In the genomic region with DNA sequence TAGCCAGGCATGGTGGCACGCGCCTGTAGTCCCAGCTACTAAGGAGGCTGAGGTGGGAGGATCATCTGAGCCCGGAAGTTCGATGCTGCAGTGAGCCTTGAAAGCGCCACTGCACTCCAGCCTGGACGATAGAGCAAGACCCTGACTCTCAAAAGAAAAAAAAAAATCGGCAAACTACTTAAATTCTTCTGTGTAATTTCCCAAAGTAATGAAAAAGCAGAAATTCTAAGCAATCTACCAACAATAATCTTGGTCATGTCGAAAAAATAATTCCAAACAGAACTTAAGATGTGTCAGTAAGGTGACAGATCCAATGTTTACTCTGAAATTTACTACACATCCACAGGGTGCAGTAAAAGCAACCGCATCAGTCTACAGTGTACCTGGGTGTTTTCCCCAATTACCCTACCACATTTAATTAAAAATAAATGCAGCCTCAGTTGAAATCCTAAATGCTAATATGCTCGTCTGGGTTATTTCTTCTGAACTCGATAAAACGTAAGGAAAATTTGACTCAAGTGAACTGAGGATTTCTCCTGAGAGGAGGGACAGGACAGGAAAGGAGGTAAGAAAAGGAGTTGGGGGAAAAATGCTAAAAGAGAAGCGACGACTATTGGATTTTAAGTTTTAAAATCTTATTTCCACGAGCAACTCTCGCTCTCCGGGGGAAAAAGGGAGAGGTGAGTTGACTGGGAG, we compare ENCODE assay signal across 8 cellular contexts. TPM values are rescaled to one million over a fixed set of nuclear protein-coding genes. Genes with fewer than 3 reads are reported as not detected.
DNase-seq lines count a peak whose midpoint lies in the region; ATAC-seq and TF ChIP-seq lines count a peak whose summit lies in the region.

No MANE protein-coding gene starts in this region.

- H3K9me3 ChIP-seq in Peyer's patch = no peaks in the 10 kb centered on the region

- H3K36me3 ChIP-seq in Peyer's patch = no peaks in the 10 kb centered on the region

- peaks cover 0 to 21% (median 1%) of the 10 kb centered on the region in 4 donors for H3K4me1 ChIP-seq in Peyer's patch

- no peak for TF ChIP-seq CTCF in Peyer's patch (IDR thresholded peaks at IDR 0.05)

- ATAC-seq in GM19455 (IDR thresholded peaks at IDR 0.05; ENCODE audit: unreplicated experiment) = peak; percentile 21
- no peak for ATAC-seq in HG03469 (IDR thresholded peaks at IDR 0.05; ENCODE audit: unreplicated experiment)

- no peak for TF ChIP-seq POLR2A in Peyer's patch (IDR thresholded peaks at IDR 0.05)

- H3K4me3 ChIP-seq in Peyer's patch = peak overlapping the region; percentile 63 to 94 (median 81)

- peak overlapping the region; percentile 78 to 90 (median 88) for H3K27ac ChIP-seq in Peyer's patch

- H3K27me3 ChIP-seq in Peyer's patch = no peaks in the 10 kb centered on the region

- peak; percentile 6 for DNase-seq in CD1c-positive myeloid dendritic cell (ENCODE audit: extremely low spot score)
- no peak for DNase-seq in Peyer's patch
- peak; percentile 26 for DNase-seq in dermis blood vessel endothelial cell
- peak; percentile 1 for DNase-seq in myocyte (ENCODE audit: low read depth)
- no peak for DNase-seq in stimulated activated CD8-positive, alpha-beta memory T cell treated with anti-CD3 and anti-CD28 coated beads, Interleukin-4, amount 100 ng/mL, for 48 hours
- DNase-seq in OCI-M2 (lab: John Stamatoyannopoulos, UW; ENCODE audit: unreplicated experiment) = no peak

RNA-seq across cellular contexts. Expression of gene EPRS1, which starts 0.8 kb away (rescaled TPM):
- total RNA-seq in Peyer's patch (10 to 100 TPM; 25.2 to 90.0 (median 62.9) TPM), dermis blood vessel endothelial cell (101 and 154 TPM in 2 replicates), myocyte (69.3 and 83.8 TPM in 2 replicates)
- 65.7 TPM for polyA plus RNA-seq in myocyte (2012)

RNA-seq across cellular contexts. Expression of gene BPNT1, which starts 44.1 kb away (rescaled TPM):
- total RNA-seq in Peyer's patch = 10 to 100 TPM; 21.5 to 77.9 (median 56.7) TPM
- 37.3 and 42.4 TPM in 2 replicates for total RNA-seq in dermis blood vessel endothelial cell
- total RNA-seq in myocyte = 30.6 and 32.3 TPM in 2 replicates
- 26.0 TPM for polyA plus RNA-seq in myocyte (2012)

RNA-seq across cellular contexts. Expression of gene IARS2, which starts 48.4 kb away (rescaled TPM):
- total RNA-seq in Peyer's patch (10 to 100 TPM; 42.1 to 59.1 (median 52.4) TPM), dermis blood vessel endothelial cell (89.2 and 130 TPM in 2 replicates), myocyte (82.0 and 90.6 TPM in 2 replicates)
- polyA plus RNA-seq in myocyte (2012) = 55.8 TPM

Comparison
In these comparisons a context has a peak if more than half of its experiments do, and no peak if none do; other contexts are left out.
1. DNase-seq: peak in CD1c-positive myeloid dendritic cell (single experiment), dermis blood vessel endothelial cell (single experiment) and myocyte (single experiment); none in Peyer's patch (0 of 3), stimulated activated CD8-positive, alpha-beta memory T cell treated with anti-CD3 and anti-CD28 coated beads, Interleukin-4, amount 100 ng/mL, for 48 hours (single experiment) and OCI-M2 (single experiment).